In genomic region chr14:95174184-95174804, GRCh38 we compare ENCODE assay signal across 12 cellular contexts. TPM values are rescaled to one million over a fixed set of nuclear protein-coding genes. Genes with fewer than 3 reads are reported as not detected.
DNase-seq lines count a peak whose midpoint lies in the region; ATAC-seq and TF ChIP-seq lines count a peak whose summit lies in the region.
"Had no signal": no experiment of that assay in that cellular context is flagged by ENCODE, and none has a peak within 500 bp of the region (broad histone marks: within the 10 kb centered on the region; RNA-seq: fewer than 3 reads in every experiment).

No MANE protein-coding gene starts in this region.

- H3K9ac ChIP-seq in GM23248, result no peak overlapping the region

- intact Hi-C loops in sigmoid colon (cut with DNase I), result no loop called here

- DNase-seq in GM23248, result peak; percentile 23
- DNase-seq in RWPE1 (ENCODE audit: low spot score), result no peak
- DNase-seq in fibroblast of mammary gland (ENCODE audit: low read depth), result peak; percentile 49
- DNase-seq in omental fat pad (ENCODE audit: low spot score), result no peak
- DNase-seq in sigmoid colon, result no peak
- no peak for DNase-seq in effector memory CD8-positive, alpha-beta T cell
- DNase-seq in activated CD8-positive, alpha-beta memory T cell treated with anti-CD3 and anti-CD28 coated beads, Interleukin-2, amount 10 ng/mL, durations not matched to agents 7 days and 5 days, result no peak
- DNase-seq: adrenal gland; CD4-positive, alpha-beta memory T cell; hippocampal formation; Peyer's patch had no signal

- H3K27ac Mint-ChIP-seq in effector memory CD8-positive, alpha-beta T cell, result no peak overlapping the region
- no peak overlapping the region for H3K27ac Mint-ChIP-seq in activated CD8-positive, alpha-beta memory T cell treated with anti-CD3 and anti-CD28 coated beads, Interleukin-2, amount 10 ng/mL, durations not matched to agents 7 days and 5 days

- peaks cover 0 to 10% of the 10 kb centered on the region in 2 donors for H3K27me3 Mint-ChIP-seq in effector memory CD8-positive, alpha-beta T cell
- peaks cover 4% of the 10 kb centered on the region for H3K27me3 Mint-ChIP-seq in activated CD8-positive, alpha-beta memory T cell treated with anti-CD3 and anti-CD28 coated beads, Interleukin-2, amount 10 ng/mL, durations not matched to agents 7 days and 5 days

- peak; percentile 41 for ATAC-seq in omental fat pad (ENCODE audit: low FRiP score)
- no peak for ATAC-seq in GM21360 (IDR thresholded peaks at IDR 0.05; ENCODE audit: unreplicated experiment)
- no peak for ATAC-seq in effector memory CD8-positive, alpha-beta T cell (replicated peaks)
- ATAC-seq in activated CD8-positive, alpha-beta memory T cell treated with anti-CD3 and anti-CD28 coated beads, Interleukin-2, amount 10 ng/mL, durations not matched to agents 7 days and 5 days, result no peak

- no peaks in the 10 kb centered on the region for H3K79me2 ChIP-seq in GM23248 (ENCODE audit: insufficient read depth)

- H3K27me3 ChIP-seq in GM23248 (replicated peaks; ENCODE audit: insufficient read depth) (no peaks in the 10 kb centered on the region), sigmoid colon (no peaks in the 10 kb centered on the region)
- H3K27me3 ChIP-seq: adrenal gland, Peyer's patch had no signal

- 21 to 35% methylated on average over 2 of the region's 2 CpGs for WGBS in GM23248 (ENCODE audit: low coverage in 1 of 2, low lambda C conversion rate in 2 of 2, missing lambda C conversion rate in 2 of 2), 2 experiments
- 54 to 64% methylated on average over 2 of the region's 2 CpGs for WGBS in sigmoid colon, 2 donors

- TF ChIP-seq CTCF in RWPE1 (conservative IDR thresholded peaks at IDR 0.05; ENCODE audit: low read depth), result 0 out of 2 replicates have a peak, but pooled peaks have one; percentile 20
- peak; percentile 46 for TF ChIP-seq CTCF in fibroblast of mammary gland (conservative IDR thresholded peaks at IDR 0.05; ENCODE audit: control insufficient read depth, insufficient read depth, low read depth, low read length)
- no peak for TF ChIP-seq CTCF in omental fat pad (IDR thresholded peaks at IDR 0.05)
- no peak for TF ChIP-seq CTCF in sigmoid colon (IDR thresholded peaks at IDR 0.05)

- no peak overlapping the region for H2AFZ ChIP-seq in GM23248

- no peak for TF ChIP-seq EP300 in sigmoid colon (IDR thresholded peaks at IDR 0.05)

- H3K27ac ChIP-seq in GM23248, result no peak overlapping the region
- H3K27ac ChIP-seq in RWPE1, result no peak overlapping the region
- no peak overlapping the region for H3K27ac ChIP-seq in sigmoid colon
- H3K27ac ChIP-seq: adrenal gland had no signal

- no peaks in the 10 kb centered on the region for H3K9me3 Mint-ChIP-seq in effector memory CD8-positive, alpha-beta T cell
- no peaks in the 10 kb centered on the region for H3K9me3 Mint-ChIP-seq in activated CD8-positive, alpha-beta memory T cell treated with anti-CD3 and anti-CD28 coated beads, Interleukin-2, amount 10 ng/mL, durations not matched to agents 7 days and 5 days (ENCODE audit: low read depth)

- H3F3A ChIP-seq in GM23248 (ENCODE audit: insufficient read depth), result no peaks in the 10 kb centered on the region

- in situ Hi-C loops in GM23248 (cut with MboI), result no loop called here

- TF ChIP-seq POLR2A in sigmoid colon (IDR thresholded peaks at IDR 0.05), result no peak

- no peak overlapping the region for H3K4me2 ChIP-seq in GM23248 (ENCODE audit: unreplicated experiment)

- H3K4me3 Mint-ChIP-seq in effector memory CD8-positive, alpha-beta T cell, result no peak overlapping the region
- no peak overlapping the region for H3K4me3 Mint-ChIP-seq in activated CD8-positive, alpha-beta memory T cell treated with anti-CD3 and anti-CD28 coated beads, Interleukin-2, amount 10 ng/mL, durations not matched to agents 7 days and 5 days
- H3K4me3 Mint-ChIP-seq: CD4-positive, alpha-beta memory T cell had no signal

- peaks cover 0 to 3% of the 10 kb centered on the region in 2 donors for H3K4me1 Mint-ChIP-seq in effector memory CD8-positive, alpha-beta T cell (ENCODE audit: low read depth in 2 of 2)
- H3K4me1 Mint-ChIP-seq in activated CD8-positive, alpha-beta memory T cell treated with anti-CD3 and anti-CD28 coated beads, Interleukin-2, amount 10 ng/mL, durations not matched to agents 7 days and 5 days, result no peaks in the 10 kb centered on the region
- H3K4me1 Mint-ChIP-seq: CD4-positive, alpha-beta memory T cell had no signal

- no peaks in the 10 kb centered on the region for H4K20me1 ChIP-seq in GM23248 (ENCODE audit: insufficient read depth)

- no peaks in the 10 kb centered on the region for H3K4me1 ChIP-seq in GM23248 (ENCODE audit: insufficient read depth)
- no peaks in the 10 kb centered on the region for H3K4me1 ChIP-seq in sigmoid colon
- H3K4me1 ChIP-seq: adrenal gland had no signal

- CTCF ChIA-PET in RWPE1 (lab: Yijun Ruan, JAX), result interaction anchor here (0.6 to 0.9 kb wide), 4 partner anchors 12 to 258 kb away, joined by 3 to 5 read pairs (median 3); no protein-coding TSS in a partner anchor
- CTCF ChIA-PET in activated CD8-positive, alpha-beta memory T cell treated with anti-CD3 and anti-CD28 coated beads, Interleukin-2, amount 10 ng/mL, durations not matched to agents 7 days and 5 days (lab: Charles Lee), result no interaction called here

- no peaks in the 10 kb centered on the region for H3K9me3 ChIP-seq in GM23248 (ENCODE audit: low read depth)
- no peaks in the 10 kb centered on the region for H3K9me3 ChIP-seq in sigmoid colon
- H3K9me3 ChIP-seq: adrenal gland, Peyer's patch had no signal

- POLR2A ChIA-PET in RWPE1 (lab: Yijun Ruan, JAX; ENCODE audit: low non-redundant PET), result no interaction called here

- no peaks in the 10 kb centered on the region for H3K36me3 ChIP-seq in GM23248 (ENCODE audit: low read depth)
- H3K36me3 ChIP-seq in sigmoid colon, result no peaks in the 10 kb centered on the region
- H3K36me3 ChIP-seq: adrenal gland, Peyer's patch had no signal

- no peaks in the 10 kb centered on the region for H3K36me3 Mint-ChIP-seq in effector memory CD8-positive, alpha-beta T cell (ENCODE audit: insufficient read depth)
- H3K36me3 Mint-ChIP-seq in activated CD8-positive, alpha-beta memory T cell treated with anti-CD3 and anti-CD28 coated beads, Interleukin-2, amount 10 ng/mL, durations not matched to agents 7 days and 5 days, result no peaks in the 10 kb centered on the region

- H3K4me3 ChIP-seq in GM23248 (no peak overlapping the region), fibroblast of mammary gland (ENCODE audit: control insufficient read depth, low read depth, low read length) (no peak overlapping the region), sigmoid colon (no peak overlapping the region)
- H3K4me3 ChIP-seq: adrenal gland, Peyer's patch had no signal

- H3K9me2 ChIP-seq in GM23248 (ENCODE audit: insufficient read depth), result no peaks in the 10 kb centered on the region

RNA-seq across cellular contexts. Expression of gene DICER1, which starts 17.0 kb away (rescaled TPM):
- 27.6 and 28.2 TPM in 2 replicates for total RNA-seq in GM23248 (2014; rRNA removed; shearing (Covaris generic))
- polyA plus RNA-seq in GM23248 (2016; fragmentation: Nextera tagmentation; extraction: Ambion mirVana) (9.8 and 10.8 TPM in 2 replicates), sigmoid colon (10 to 100 TPM in 1 of 3 donors, 1 to 10 TPM in 2; 6.0 to 13.2 (median 7.9) TPM)
- total RNA-seq in omental fat pad (100 to 1,000 TPM in 2 of 4 donors, 10 to 100 TPM in 2; 64.7 to 137 (median 87.6) TPM), sigmoid colon (10 to 100 TPM; 44.9 to 77.0 (median 51.1) TPM)
- total RNA-seq in activated CD8-positive, alpha-beta memory T cell treated with anti-CD3 and anti-CD28 coated beads, Interleukin-2, amount 10 ng/mL, durations not matched to agents 7 days and 5 days, result 10 to 100 TPM; 61.4 to 75.6 TPM

Comparison
In these comparisons a context has a peak if more than half of its experiments do, and no peak if none do; other contexts are left out.
1. DNase-seq: peak in GM23248 (single experiment) and fibroblast of mammary gland (single experiment); none in RWPE1 (single experiment), omental fat pad (single experiment), sigmoid colon (single experiment), effector memory CD8-positive, alpha-beta T cell (0 of 3) and activated CD8-positive, alpha-beta memory T cell treated with anti-CD3 and anti-CD28 coated beads, Interleukin-2, amount 10 ng/mL, durations not matched to agents 7 days and 5 days (single experiment).
2. CTCF ChIP-seq: peak in RWPE1 (single experiment) and fibroblast of mammary gland (single experiment); none in omental fat pad (0 of 3) and sigmoid colon (0 of 4).